14 cellular contexts compared by ENCODE assay signal in the genomic region with DNA sequence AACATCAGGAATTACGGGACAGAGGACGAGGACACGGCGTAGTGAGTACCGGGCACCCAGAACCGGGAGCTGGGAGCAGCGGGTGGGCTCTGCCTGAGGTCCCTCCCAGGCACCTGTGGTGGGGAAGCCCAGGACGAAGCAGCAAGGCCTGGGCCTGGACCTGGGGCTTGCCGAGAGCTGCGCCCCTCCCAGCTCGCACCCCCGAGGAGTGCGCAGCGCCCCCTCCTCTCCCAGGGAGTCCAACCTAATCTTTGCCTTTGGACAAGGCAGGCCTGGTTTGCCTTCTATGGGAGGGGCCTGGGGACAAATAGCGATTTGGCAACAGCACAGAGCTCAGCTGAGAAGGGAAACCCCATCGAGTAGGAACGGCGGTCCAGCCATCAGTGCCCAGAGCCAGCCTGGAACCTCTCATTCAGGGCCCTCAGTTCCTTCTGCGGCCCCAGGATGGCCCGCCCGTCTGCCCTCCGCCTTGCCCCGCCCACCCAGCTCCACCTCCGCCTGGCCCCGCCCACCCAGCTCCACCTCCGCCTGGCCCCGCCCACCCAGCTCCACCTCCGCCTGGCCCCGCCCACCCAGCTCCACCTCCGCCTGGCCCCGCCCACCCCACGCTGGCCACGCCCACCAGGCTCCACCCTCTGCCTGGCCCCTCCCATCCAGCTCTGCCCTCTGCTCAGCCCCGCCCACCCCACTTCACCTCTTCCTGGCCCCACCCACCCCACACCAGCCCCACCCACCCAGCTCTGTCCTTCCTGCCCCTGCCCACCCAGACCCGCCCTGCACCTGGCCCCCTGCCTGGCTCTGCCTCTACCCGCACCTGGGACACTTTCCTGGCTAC. TPM values are rescaled to one million over a fixed set of nuclear protein-coding genes. Genes with fewer than 3 reads are reported as not detected.
DNase-seq lines count a peak whose midpoint lies in the region; ATAC-seq and FAIRE-seq lines count a peak whose summit lies in the region.
"Had no signal": no experiment of that assay in that cellular context is flagged by ENCODE, and none has a peak within 500 bp of the region (broad histone marks: within the 10 kb centered on the region; RNA-seq: fewer than 3 reads in every experiment).

No MANE protein-coding gene starts in this region.

- CTCF ChIA-PET in activated CD4-positive, alpha-beta T cell treated with anti-CD3 and anti-CD28 coated beads, Interleukin-2, amount 10 ng/mL, durations not matched to agents 7 days and 5 days (lab: Charles Lee), result interaction anchor here (0.6 kb wide), 1 partner anchor 16 kb away, joined by 3 read pairs; no protein-coding TSS in a partner anchor

- 77 to 83% (median 82%) methylated on average over 29 to 36 of the region's 36 CpGs for WGBS in small intestine, 3 donors

- H3K4me1 Mint-ChIP-seq in activated CD4-positive, alpha-beta T cell treated with anti-CD3 and anti-CD28 coated beads, Interleukin-2, amount 10 ng/mL, durations not matched to agents 7 days and 5 days, result peaks cover 5% of the 10 kb centered on the region

- no peak overlapping the region for H3K27ac Mint-ChIP-seq in activated CD4-positive, alpha-beta T cell treated with anti-CD3 and anti-CD28 coated beads, Interleukin-2, amount 10 ng/mL, durations not matched to agents 7 days and 5 days

- intact Hi-C loops in left ventricle myocardium superior (cut with micrococcal nuclease), result no loop called here
- intact Hi-C loops in sciatic nerve (cut with DNase I), result loop anchor here (10.0 kb wide), 1 partner anchor 293 kb away; no protein-coding TSS in a partner anchor

- no peak for ATAC-seq in left ventricle myocardium superior
- no peak for ATAC-seq in sciatic nerve
- ATAC-seq: GM12878 had no signal

- no peaks in the 10 kb centered on the region for H3K36me3 ChIP-seq in small intestine (ENCODE audit: control insufficient read depth in 2 of 2, insufficient read depth in 2 of 2, low read length in 2 of 2)
- H3K36me3 ChIP-seq: BLaER1 had no signal

- H3K36me3 Mint-ChIP-seq in activated CD4-positive, alpha-beta T cell treated with anti-CD3 and anti-CD28 coated beads, Interleukin-2, amount 10 ng/mL, durations not matched to agents 7 days and 5 days (ENCODE audit: low read depth), result no peaks in the 10 kb centered on the region

- no peak for FAIRE-seq in small intestine (lab: Jason Lieb, UNC)
- FAIRE-seq: endothelial cell of umbilical vein, GM12878 had no signal

- H3K27me3 Mint-ChIP-seq in activated CD4-positive, alpha-beta T cell treated with anti-CD3 and anti-CD28 coated beads, Interleukin-2, amount 10 ng/mL, durations not matched to agents 7 days and 5 days, result peaks cover 2% of the 10 kb centered on the region

- peaks cover 0 to 2% of the 10 kb centered on the region in 2 donors for H3K27me3 ChIP-seq in small intestine (ENCODE audit: control insufficient read depth in 2 of 2, insufficient read depth in 2 of 2, low read length in 2 of 2)

- H3K9me3 ChIP-seq in small intestine (ENCODE audit: control insufficient read depth, low read depth), result no peaks in the 10 kb centered on the region

- no peaks in the 10 kb centered on the region for H3K9me3 Mint-ChIP-seq in activated CD4-positive, alpha-beta T cell treated with anti-CD3 and anti-CD28 coated beads, Interleukin-2, amount 10 ng/mL, durations not matched to agents 7 days and 5 days

- DNase-seq in activated effector memory CD4-positive, alpha-beta T cell treated with anti-CD3 and anti-CD28 coated beads, Interleukin-2, amount 50 U/mL, for 16 hours, result peak; percentile 79
- no peak for DNase-seq in activated effector memory CD4-positive, alpha-beta T cell treated with Interleukin-2 at 50 U/mL for 16 hours
- DNase-seq in activated CD4-positive, alpha-beta T cell treated with anti-CD3 and anti-CD28 coated beads, Interleukin-2, amount 10 ng/mL, durations not matched to agents 7 days and 5 days, result peak; percentile 33
- peak; percentile 17 for DNase-seq in left ventricle myocardium superior
- peak; percentile 9 for DNase-seq in stimulated activated CD8-positive, alpha-beta memory T cell treated with anti-CD3 and anti-CD28 coated beads, Interleukin-15, amount 100 ng/mL, for 1 hour (ENCODE audit: low read depth)
- DNase-seq in AG20443 (ENCODE audit: low spot score), result no peak
- no peak for DNase-seq in sciatic nerve (ENCODE audit: low spot score)
- no peak for DNase-seq in small intestine
- DNase-seq: NCI-H1436, retina had no signal

- POLR2A ChIA-PET in activated CD4-positive, alpha-beta T cell treated with anti-CD3 and anti-CD28 coated beads, Interleukin-2, amount 10 ng/mL, durations not matched to agents 7 days and 5 days (lab: Charles Lee), result no interaction called here

- H3K4me1 ChIP-seq in small intestine (ENCODE audit: control insufficient read depth in 2 of 2, insufficient read depth in 1 of 2, low read depth in 1 of 2, low read length in 1 of 2), result no peaks in the 10 kb centered on the region

- no peak overlapping the region for H3K4me3 Mint-ChIP-seq in activated CD4-positive, alpha-beta T cell treated with anti-CD3 and anti-CD28 coated beads, Interleukin-2, amount 10 ng/mL, durations not matched to agents 7 days and 5 days

- H3K4me3 ChIP-seq in small intestine (ENCODE audit: low read depth in 1 of 2, low read length in 2 of 2), result no peak overlapping the region
- H3K4me3 ChIP-seq: BLaER1, GM12878, SK-N-MC had no signal

- no peak overlapping the region for H3K27ac ChIP-seq in small intestine (ENCODE audit: low read depth in 1 of 2, low read length in 1 of 2)
- H3K27ac ChIP-seq: BLaER1, SK-N-MC had no signal

RNA-seq across cellular contexts. Expression of a gene that starts 32.5 kb away (rescaled TPM):
- under 1 TPM; 0.07 to 0.08 TPM for total RNA-seq in activated CD4-positive, alpha-beta T cell treated with anti-CD3 and anti-CD28 coated beads, Interleukin-2, amount 10 ng/mL, durations not matched to agents 7 days and 5 days
- 0.20 TPM for total RNA-seq in left ventricle myocardium superior
- total RNA-seq in sciatic nerve, result 7.1 TPM
- polyA plus RNA-seq in small intestine, result under 1 TPM in 1 of 3 donors, not detected in 2; 0.37 TPM
- total RNA-seq: endothelial cell of umbilical vein had no signal
- polyA plus RNA-seq: endothelial cell of umbilical vein had no signal

RNA-seq across cellular contexts. Expression of a gene that starts 39.8 kb away (rescaled TPM):
- not detected for total RNA-seq in activated CD4-positive, alpha-beta T cell treated with anti-CD3 and anti-CD28 coated beads, Interleukin-2, amount 10 ng/mL, durations not matched to agents 7 days and 5 days
- not detected for total RNA-seq in left ventricle myocardium superior
- 0.13 TPM for total RNA-seq in sciatic nerve
- under 1 TPM in 1 of 3 donors, not detected in 2; 0.10 TPM for polyA plus RNA-seq in small intestine
- total RNA-seq: endothelial cell of umbilical vein, GM12878 had no signal
- polyA plus RNA-seq: endothelial cell of umbilical vein, GM12878 had no signal

Comparison
In these comparisons a context has a peak if more than half of its experiments do, and no peak if none do; other contexts are left out.
1. DNase-seq: peak in activated effector memory CD4-positive, alpha-beta T cell treated with anti-CD3 and anti-CD28 coated beads, Interleukin-2, amount 50 U/mL, for 16 hours (single experiment), activated CD4-positive, alpha-beta T cell treated with anti-CD3 and anti-CD28 coated beads, Interleukin-2, amount 10 ng/mL, durations not matched to agents 7 days and 5 days (single experiment), left ventricle myocardium superior (single experiment) and stimulated activated CD8-positive, alpha-beta memory T cell treated with anti-CD3 and anti-CD28 coated beads, Interleukin-15, amount 100 ng/mL, for 1 hour (single experiment); none in activated effector memory CD4-positive, alpha-beta T cell treated with Interleukin-2 at 50 U/mL for 16 hours (single experiment), AG20443 (single experiment), sciatic nerve (single experiment) and small intestine (single experiment).